2 cellular contexts compared by ENCODE assay signal in the genomic region with DNA sequence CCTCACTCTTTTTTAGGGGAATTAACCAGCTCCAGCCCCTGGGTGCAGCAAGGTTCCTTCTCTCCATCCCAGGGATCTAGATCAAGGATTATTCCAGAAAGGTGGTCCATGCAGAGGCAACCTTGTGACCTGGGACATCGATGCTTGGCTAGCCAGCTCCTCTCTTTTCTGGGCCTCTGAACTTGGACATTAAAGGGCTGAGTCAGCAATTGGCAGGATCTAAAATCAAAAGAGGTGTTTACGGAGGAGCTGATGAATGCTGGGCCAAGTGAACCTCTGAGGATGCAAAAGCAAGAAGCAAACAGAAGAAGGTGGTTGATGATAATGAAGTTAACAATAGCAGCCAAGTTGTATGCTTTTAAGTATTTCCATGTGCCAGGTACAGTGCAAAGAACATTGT.
TF ChIP-seq lines count a peak whose summit lies in the region.

No MANE protein-coding gene starts in this region.

TF ChIP-seq in A549, 52 proteins besides CTCF, POLR2A, EP300 and RAD21:
- TF ChIP-seq, protein P1, sequence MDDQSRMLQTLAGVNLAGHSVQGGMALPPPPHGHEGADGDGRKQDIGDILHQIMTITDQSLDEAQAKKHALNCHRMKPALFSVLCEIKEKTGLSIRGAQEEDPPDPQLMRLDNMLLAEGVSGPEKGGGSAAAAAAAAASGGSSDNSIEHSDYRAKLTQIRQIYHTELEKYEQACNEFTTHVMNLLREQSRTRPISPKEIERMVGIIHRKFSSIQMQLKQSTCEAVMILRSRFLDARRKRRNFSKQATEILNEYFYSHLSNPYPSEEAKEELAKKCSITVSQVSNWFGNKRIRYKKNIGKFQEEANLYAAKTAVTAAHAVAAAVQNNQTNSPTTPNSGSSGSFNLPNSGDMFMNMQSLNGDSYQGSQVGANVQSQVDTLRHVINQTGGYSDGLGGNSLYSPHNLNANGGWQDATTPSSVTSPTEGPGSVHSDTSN (IDR thresholded peaks at IDR 0.05) = no peak
- no peak for TF ChIP-seq JUN (IDR thresholded peaks at IDR 0.05)
- TF ChIP-seq ESRRA (IDR thresholded peaks at IDR 0.05; ENCODE audit: borderline replicate concordance, low read length) = no peak
- TF ChIP-seq CEBPB (IDR thresholded peaks at IDR 0.05) = no peak
- no peak for TF ChIP-seq ZC3H11A (IDR thresholded peaks at IDR 0.05)
- peak; percentile 91 for TF ChIP-seq MAFK (IDR thresholded peaks at IDR 0.05; ENCODE audit: partially characterized antibody)
- no peak for TF ChIP-seq FOXS1 (CRISPR knock-in tag; IDR thresholded peaks at IDR 0.05)

TF ChIP-seq in H1, 55 proteins besides CTCF, POLR2A, EP300 and RAD21 (continued from another document):
- TF ChIP-seq, protein P2, sequence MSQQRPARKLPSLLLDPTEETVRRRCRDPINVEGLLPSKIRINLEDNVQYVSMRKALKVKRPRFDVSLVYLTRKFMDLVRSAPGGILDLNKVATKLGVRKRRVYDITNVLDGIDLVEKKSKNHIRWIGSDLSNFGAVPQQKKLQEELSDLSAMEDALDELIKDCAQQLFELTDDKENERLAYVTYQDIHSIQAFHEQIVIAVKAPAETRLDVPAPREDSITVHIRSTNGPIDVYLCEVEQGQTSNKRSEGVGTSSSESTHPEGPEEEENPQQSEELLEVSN (IDR thresholded peaks at IDR 0.05) = no peak
